Comparison of ENCODE assay signal across 1 cellular context in genomic region chr12:7439579-7440505, GRCh38.
TF ChIP-seq lines count a peak whose summit lies in the region.

No MANE protein-coding gene starts in this region.

TF ChIP-seq in K562, 482 proteins besides CTCF, POLR2A, EP300 and RAD21 (continued from another document and continues in another):
- TF ChIP-seq FOXP4 (CRISPR knock-in tag; IDR thresholded peaks at IDR 0.05; ENCODE audit: borderline replicate concordance) = no peak
- no peak for TF ChIP-seq ATF3 (IDR thresholded peaks at IDR 0.05)
- no peak for TF ChIP-seq ATF3 (CRISPR knock-in tag; conservative IDR thresholded peaks at IDR 0.05)
- TF ChIP-seq CBX3 (IDR thresholded peaks at IDR 0.05; ENCODE audit: borderline replicate concordance in 1 of 2, low read length in 2 of 2) = no peak
- TF ChIP-seq ZBTB2 (IDR thresholded peaks at IDR 0.05) = no peak
- no peak for TF ChIP-seq CBX5 (IDR thresholded peaks at IDR 0.05; ENCODE audit: borderline replicate concordance, low read depth)
- TF ChIP-seq HDAC1 (IDR thresholded peaks at IDR 0.05) = no peak
- peak; percentile 14 for TF ChIP-seq MEIS2 (IDR thresholded peaks at IDR 0.05; ENCODE audit: partially characterized antibody)
- TF ChIP-seq FOXJ2 (tag; IDR thresholded peaks at IDR 0.05) = no peak
- peak; percentile 30 for TF ChIP-seq TBP (optimal IDR thresholded peaks at IDR 0.05; ENCODE audit: low read depth, low read length)
- TF ChIP-seq MYNN (IDR thresholded peaks at IDR 0.05) = no peak
- no peak for TF ChIP-seq MYNN (CRISPR knock-in tag; IDR thresholded peaks at IDR 0.05)
- peak; percentile 76 for TF ChIP-seq POLR2H (tag; IDR thresholded peaks at IDR 0.05; ENCODE audit: low read depth)
- no peak for TF ChIP-seq WHSC1 (IDR thresholded peaks at IDR 0.05; ENCODE audit: low read length)
- no peak for TF ChIP-seq CEBPG (CRISPR knock-in tag; IDR thresholded peaks at IDR 0.05)
- no peak for TF ChIP-seq CEBPG (tag; conservative IDR thresholded peaks at IDR 0.05 in 1 of 2, IDR thresholded peaks at IDR 0.05 in 1 of 2)
- TF ChIP-seq THRB (CRISPR knock-in tag; conservative IDR thresholded peaks at IDR 0.05) = no peak
- peak; percentile 61 for TF ChIP-seq SOX6 (IDR thresholded peaks at IDR 0.05)
- TF ChIP-seq STAT6 (CRISPR knock-in tag; IDR thresholded peaks at IDR 0.05) = no peak
- no peak for TF ChIP-seq LEF1 (IDR thresholded peaks at IDR 0.05)
- no peak for TF ChIP-seq ZBTB26 (CRISPR knock-in tag; IDR thresholded peaks at IDR 0.05)
- no peak for TF ChIP-seq POLR2AphosphoS2 (IDR thresholded peaks at IDR 0.05; ENCODE audit: low read length)
- no peak for TF ChIP-seq ZNF324 (CRISPR knock-in tag; IDR thresholded peaks at IDR 0.05)
- TF ChIP-seq CHD2 (IDR thresholded peaks at IDR 0.05; ENCODE audit: low read depth, low read length) = no peak
- no peak for TF ChIP-seq ZBTB1 (CRISPR knock-in tag; IDR thresholded peaks at IDR 0.05; ENCODE audit: borderline replicate concordance, low read depth)
- TF ChIP-seq REST (CRISPR knock-in tag; IDR thresholded peaks at IDR 0.05; ENCODE audit: low read depth) = no peak
- no peak for TF ChIP-seq SIX5 (IDR thresholded peaks at IDR 0.05; ENCODE audit: borderline replicate concordance in 1 of 2, insufficient read depth in 1 of 2, low read depth in 1 of 2, low read length in 2 of 2)
- no peak for TF ChIP-seq ZBTB43 (CRISPR knock-in tag; IDR thresholded peaks at IDR 0.05)
- TF ChIP-seq ZBED1 (IDR thresholded peaks at IDR 0.05) = peak; percentile 74; the same call in 1 of the 2 replicates
- no peak for TF ChIP-seq HOXB6 (CRISPR knock-in tag; IDR thresholded peaks at IDR 0.05; ENCODE audit: borderline replicate concordance)
- TF ChIP-seq ZNF780A (CRISPR knock-in tag; IDR thresholded peaks at IDR 0.05) = no peak
- peak; percentile 91 for TF ChIP-seq CTBP1 (IDR thresholded peaks at IDR 0.05; ENCODE audit: borderline replicate concordance)
- no peak for TF ChIP-seq IFI16 (CRISPR knock-in tag; IDR thresholded peaks at IDR 0.05)
- no peak for TF ChIP-seq CBX1 (IDR thresholded peaks at IDR 0.05; ENCODE audit: low read depth)
- no peak for TF ChIP-seq TRIM28 (IDR thresholded peaks at IDR 0.05)
- TF ChIP-seq ZNF778 (CRISPR knock-in tag; IDR thresholded peaks at IDR 0.05) = no peak
- TF ChIP-seq ZBTB34 (CRISPR knock-in tag; IDR thresholded peaks at IDR 0.05) = no peak
- TF ChIP-seq ELK3 (CRISPR knock-in tag; IDR thresholded peaks at IDR 0.05) = no peak
- no peak for TF ChIP-seq FOXK1 (CRISPR knock-in tag; IDR thresholded peaks at IDR 0.05; ENCODE audit: borderline replicate concordance)
- TF ChIP-seq ATF1 (CRISPR knock-in tag; IDR thresholded peaks at IDR 0.05) = no peak
- TF ChIP-seq ATF1 (tag; IDR thresholded peaks at IDR 0.05) = peak; percentile 89
- peak; percentile 96 for TF ChIP-seq CREB3L1 (IDR thresholded peaks at IDR 0.05; ENCODE audit: borderline replicate concordance, low read depth)
- no peak for TF ChIP-seq CBFA2T2 (conservative IDR thresholded peaks at IDR 0.05)
- no peak for TF ChIP-seq RFX1 (IDR thresholded peaks at IDR 0.05)
- TF ChIP-seq ZNF316 (IDR thresholded peaks at IDR 0.05) = no peak
- no peak for TF ChIP-seq BCL6 (CRISPR knock-in tag; IDR thresholded peaks at IDR 0.05)
- TF ChIP-seq CGGBP1 (CRISPR knock-in tag; IDR thresholded peaks at IDR 0.05) = no peak
- no peak for TF ChIP-seq ZKSCAN8 (CRISPR knock-in tag; IDR thresholded peaks at IDR 0.05)
- TF ChIP-seq ZFP1 (CRISPR knock-in tag; IDR thresholded peaks at IDR 0.05) = no peak
